In the genomic region with DNA sequence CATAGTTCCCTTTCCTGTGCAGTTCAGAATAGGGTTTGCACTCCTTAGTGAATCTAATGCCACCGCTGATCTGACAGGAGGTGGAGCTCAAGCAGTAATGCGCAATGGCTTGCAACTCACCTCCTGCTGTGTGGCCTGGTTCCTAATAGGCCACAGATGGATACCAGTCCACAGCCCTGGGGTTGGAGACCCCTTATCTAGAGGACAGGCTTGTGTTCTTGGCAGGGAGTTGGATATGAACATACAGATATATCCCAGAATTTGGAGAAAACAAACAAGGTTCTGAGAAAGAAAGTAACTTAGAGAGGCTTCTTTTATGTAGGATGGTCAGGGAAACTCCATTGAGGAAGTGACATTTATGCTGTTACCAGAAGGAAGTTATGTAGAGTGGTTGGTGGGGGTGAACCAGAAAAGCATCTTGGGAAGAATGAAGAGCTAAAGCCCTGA, we compare ENCODE assay signal across 14 cellular contexts. TPM values are rescaled to one million over a fixed set of nuclear protein-coding genes. Genes with fewer than 3 reads are reported as not detected.
DNase-seq lines count a peak whose midpoint lies in the region; ATAC-seq, FAIRE-seq and TF ChIP-seq lines count a peak whose summit lies in the region.
"Had no signal": no experiment of that assay in that cellular context is flagged by ENCODE, and none has a peak within 500 bp of the region (broad histone marks: within the 10 kb centered on the region; RNA-seq: fewer than 3 reads in every experiment).

No MANE protein-coding gene starts in this region.

- TF ChIP-seq CTCF in SU-DHL-6 (IDR thresholded peaks at IDR 0.05; ENCODE audit: insufficient read depth, low read length, poor library complexity, severe bottlenecking) (no peak), GM10266 (IDR thresholded peaks at IDR 0.05; ENCODE audit: control insufficient read depth, insufficient read depth, low read depth, missing control alignments) (no peak)

- peaks cover 83% of the 10 kb centered on the region for H3F3A ChIP-seq in SU-DHL-6 (ENCODE audit: insufficient read depth)

- H3K27me3 ChIP-seq in CD8-positive, alpha-beta memory T cell (ENCODE audit: insufficient read depth, low read length, poor library complexity, severe bottlenecking), result no peaks in the 10 kb centered on the region
- no peaks in the 10 kb centered on the region for H3K27me3 ChIP-seq in SU-DHL-6 (ENCODE audit: low read length)
- H3K27me3 ChIP-seq: brain microvascular endothelial cell had no signal

- POLR2A ChIA-PET in CD8-positive, alpha-beta memory T cell (lab: Charles Lee), result interaction anchor here (1.2 to 7.3 kb wide), 2 partner anchors 11 to 48 kb away, joined by 5 to 78 read pairs; no protein-coding TSS in a partner anchor

- no peaks in the 10 kb centered on the region for H3K36me3 ChIP-seq in CD8-positive, alpha-beta memory T cell (ENCODE audit: insufficient read depth, low read length)
- no peaks in the 10 kb centered on the region for H3K36me3 ChIP-seq in SU-DHL-6 (ENCODE audit: low read length)
- H3K36me3 ChIP-seq: brain microvascular endothelial cell had no signal

- CTCF ChIA-PET in CD8-positive, alpha-beta memory T cell (lab: Charles Lee), result interaction anchor here (1.3 to 5.0 kb wide), 2 partner anchors 12 to 28 kb away, joined by 3 to 51 read pairs; no protein-coding TSS in a partner anchor

- no peaks in the 10 kb centered on the region for H4K20me1 ChIP-seq in SU-DHL-6 (ENCODE audit: low read depth, low read length)

- H3K4me2 ChIP-seq in SU-DHL-6 (ENCODE audit: low read depth, low read length, poor library complexity, severe bottlenecking), result peak overlapping the region; percentile 95

- H3K79me2 ChIP-seq in SU-DHL-6 (ENCODE audit: insufficient read depth, low read length), result peaks cover 85% of the 10 kb centered on the region

- H3K9me2 ChIP-seq in SU-DHL-6 (replicated peaks; ENCODE audit: insufficient read depth, low read length), result no peaks in the 10 kb centered on the region

- peak overlapping the region in 7 of 8 donors; percentile 55 to 85 (median 77) for H3K27ac Mint-ChIP-seq in CD8-positive, alpha-beta memory T cell
- peak overlapping the region; percentile 72 to 90 (median 82) for H3K27ac Mint-ChIP-seq in naive B cell

- no peak overlapping the region for H3K27ac ChIP-seq in CD8-positive, alpha-beta memory T cell (ENCODE audit: low read depth, low read length)
- peak overlapping the region; percentile 100 for H3K27ac ChIP-seq in SU-DHL-6 (ENCODE audit: low read depth, low read length)
- H3K27ac ChIP-seq: brain microvascular endothelial cell had no signal

- H3K4me1 Mint-ChIP-seq in CD8-positive, alpha-beta memory T cell, result peaks cover 75 to 90% (median 88%) of the 10 kb centered on the region in 3 donors
- peaks cover 52 to 84% (median 70%) of the 10 kb centered on the region in 3 donors for H3K4me1 Mint-ChIP-seq in naive B cell

- peaks cover 90% of the 10 kb centered on the region for H3K4me1 ChIP-seq in CD8-positive, alpha-beta memory T cell (ENCODE audit: insufficient read depth, low read length)

- H2AFZ ChIP-seq in SU-DHL-6 (ENCODE audit: low read depth, low read length, severe bottlenecking), result no peak overlapping the region

- H3K27me3 Mint-ChIP-seq in CD8-positive, alpha-beta memory T cell, result no peaks in the 10 kb centered on the region
- no peaks in the 10 kb centered on the region for H3K27me3 Mint-ChIP-seq in naive B cell

- no peak for FAIRE-seq in frontal cortex (lab: Jason Lieb, UNC)

- peak overlapping the region in 6 of 7 donors; percentile 1 to 84 (median 34) for H3K4me3 Mint-ChIP-seq in CD8-positive, alpha-beta memory T cell
- H3K4me3 Mint-ChIP-seq in naive B cell, result peak overlapping the region; percentile 7 to 77 (median 32)

- no peaks in the 10 kb centered on the region for H3K9me3 ChIP-seq in CD8-positive, alpha-beta memory T cell (ENCODE audit: low read length)
- no peaks in the 10 kb centered on the region for H3K9me3 ChIP-seq in SU-DHL-6 (ENCODE audit: insufficient read depth, low read length)

- DNase-seq in CD8-positive, alpha-beta memory T cell, result no peak
- DNase-seq in naive B cell, result peak; percentile 51
- DNase-seq in GM10266 (ENCODE audit: extremely low spot score), result no peak
- DNase-seq in frontal cortex (ENCODE audit: low spot score in 2 of 2), result no peak
- DNase-seq in inferior parietal cortex (ENCODE audit: extremely low spot score), result no peak
- DNase-seq: activated CD4-positive, alpha-beta T cell treated with anti-CD3 and anti-CD28 coated beads, Interleukin-2, amount 50 U/mL, for 48 hours; brain microvascular endothelial cell; DMS 273 treated with DMSO at 0.1 percent for 48 hours; mammary epithelial cell; NCI-H2171; Right ventricle myocardium superior had no signal

- peak overlapping the region; percentile 4 for H3K4me3 ChIP-seq in CD8-positive, alpha-beta memory T cell (ENCODE audit: low read length)
- no peak overlapping the region for H3K4me3 ChIP-seq in SU-DHL-6 (ENCODE audit: insufficient read depth, low read length, poor library complexity, severe bottlenecking)

- H3K9ac ChIP-seq in SU-DHL-6 (ENCODE audit: low read length), result peak overlapping the region; percentile 44

- H3K36me3 Mint-ChIP-seq in CD8-positive, alpha-beta memory T cell, result peaks cover 0 to 8% (median 0%) of the 10 kb centered on the region in 3 donors
- H3K36me3 Mint-ChIP-seq in naive B cell, result peaks cover 5 to 14% of the 10 kb centered on the region in 2 donors

- ATAC-seq in HG02588 (IDR thresholded peaks at IDR 0.05; ENCODE audit: unreplicated experiment) (peak; percentile 51), naive B cell (ENCODE audit: low read depth in 2 of 2) (peak; percentile 80 to 82), HG02884 (IDR thresholded peaks at IDR 0.05; ENCODE audit: unreplicated experiment) (no peak)

- H3K9me3 Mint-ChIP-seq in CD8-positive, alpha-beta memory T cell, result no peaks in the 10 kb centered on the region
- peaks cover 0 to 7% (median 2%) of the 10 kb centered on the region in 7 donors for H3K9me3 Mint-ChIP-seq in naive B cell

RNA-seq across cellular contexts. Expression of a gene that starts 5.1 kb away (rescaled TPM):
- total RNA-seq in CD8-positive, alpha-beta memory T cell, result 100 to 1,000 TPM; 311 to 319 TPM
- polyA plus RNA-seq in CD8-positive, alpha-beta memory T cell, result 1,381 TPM
- 1,000 to 10,000 TPM in 1 of 6 donors, 100 to 1,000 TPM in 5; 771 to 1,016 (median 851) TPM for polyA plus RNA-seq in naive B cell (ENCODE audit: low read depth in 6 of 6)
- 2.9 TPM for total RNA-seq in frontal cortex
- polyA plus RNA-seq: mammary epithelial cell had no signal

Comparison
In these comparisons a context has a peak if more than half of its experiments do, and no peak if none do; other contexts are left out.
1. RNA of a gene that starts 5.1 kb away (total RNA-seq): 311 to 319 TPM in CD8-positive, alpha-beta memory T cell; 2.9 TPM in frontal cortex (single experiment); every median in the first group is over 10 times any median in the second.